23 cellular contexts compared by ENCODE assay signal in the genomic region with DNA sequence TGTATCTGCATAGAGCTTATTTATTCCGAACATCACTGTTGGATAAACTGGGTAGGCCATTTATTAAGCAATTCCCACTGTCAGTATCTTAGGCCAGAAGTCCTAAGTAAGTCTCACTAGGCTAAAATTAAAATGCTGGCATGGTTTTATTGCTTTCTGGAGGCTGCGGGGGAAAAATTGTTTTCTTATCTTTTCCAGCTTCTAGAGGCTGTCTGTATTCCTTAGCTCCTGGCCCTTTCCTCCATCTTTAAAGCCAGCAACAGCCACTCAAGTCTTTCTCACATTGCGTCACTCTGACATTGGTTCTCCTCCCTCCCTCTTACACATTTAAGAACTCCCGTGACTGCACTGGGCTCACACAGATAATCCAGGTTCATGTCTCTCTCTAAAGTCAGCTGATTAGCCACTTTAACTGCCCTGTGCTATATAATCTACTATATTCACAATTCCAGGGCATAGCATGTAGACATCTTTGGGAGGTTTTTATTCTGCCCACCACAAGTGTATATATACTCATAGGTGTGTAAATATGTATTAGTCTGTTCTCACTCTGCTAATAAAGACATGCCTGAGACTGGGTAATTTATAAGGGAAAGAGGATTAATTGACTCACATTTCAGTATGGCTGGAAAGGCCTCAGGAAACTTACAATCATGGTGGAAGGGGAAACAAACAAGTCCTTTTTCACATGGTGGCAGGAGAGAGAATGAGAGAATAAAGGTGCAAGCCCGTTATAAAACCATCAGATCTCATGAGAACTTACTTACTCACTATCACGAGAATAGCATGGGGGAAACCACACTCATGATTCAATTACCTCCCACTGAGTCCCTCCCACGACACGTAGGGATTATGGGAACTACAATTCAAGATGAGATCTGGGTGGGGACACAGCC.
DNase-seq lines count a peak whose midpoint lies in the region; ATAC-seq and TF ChIP-seq lines count a peak whose summit lies in the region.
"Had no signal": no experiment of that assay in that cellular context is flagged by ENCODE, and none has a peak within 500 bp of the region (broad histone marks: within the 10 kb centered on the region; RNA-seq: fewer than 3 reads in every experiment).

No MANE protein-coding gene starts in this region.

- H3K27ac ChIP-seq in dorsolateral prefrontal cortex: peak overlapping the region in 37 of 59 donors; percentile 0 to 75 (median 44)
- H3K27ac ChIP-seq in right atrium auricular region: peak overlapping the region; percentile 25 to 61
- H3K27ac ChIP-seq in substantia nigra (ENCODE audit: low read depth, low read length, poor library complexity, severe bottlenecking): peak overlapping the region; percentile 7
- H3K27ac ChIP-seq: HL-60, prostate gland had no signal

- H3K4me1 ChIP-seq in right atrium auricular region: peaks cover 0 to 11% of the 10 kb centered on the region in 2 donors
- H3K4me1 ChIP-seq: prostate gland, upper lobe of left lung had no signal

- H3K4me3 ChIP-seq in dorsolateral prefrontal cortex (no peak overlapping the region), right atrium auricular region (no peak overlapping the region)
- H3K4me3 ChIP-seq: lung, prostate gland, upper lobe of left lung had no signal

- ATAC-seq in HG02870 (IDR thresholded peaks at IDR 0.05; ENCODE audit: unreplicated experiment) (no peak), HG02981 (IDR thresholded peaks at IDR 0.05; ENCODE audit: unreplicated experiment) (no peak)
- ATAC-seq: naive thymus-derived CD8-positive, alpha-beta T cell; stimulated activated memory B cell treated with anti-CD40 and anti-IgM and Interleukin-4, amounts not matched to agents 10 μg/mL and 1 μg/mL and 100 μg/mL, for 72 hours had no signal

- TF ChIP-seq CTCF in dorsolateral prefrontal cortex (IDR thresholded peaks at IDR 0.05 in 54 of 56, conservative IDR thresholded peaks at IDR 0.05 in 2 of 56; ENCODE audit: low read depth in 1 of 56, partially characterized antibody in 56 of 56) (no peak), right atrium auricular region (IDR thresholded peaks at IDR 0.05) (no peak)

- H3K9me3 ChIP-seq in right atrium auricular region: no peaks in the 10 kb centered on the region
- H3K9me3 ChIP-seq: prostate gland, upper lobe of left lung had no signal

- H3K27me3 ChIP-seq in dorsolateral prefrontal cortex (no peaks in the 10 kb centered on the region), right atrium auricular region (no peaks in the 10 kb centered on the region)
- H3K27me3 ChIP-seq: upper lobe of left lung had no signal

- DNase-seq in RPMI7951 (ENCODE audit: low read depth): peak; percentile 44
- DNase-seq in dorsolateral prefrontal cortex: no peak
- peak; percentile 60 for DNase-seq in right atrium auricular region (ENCODE audit: low spot score)
- DNase-seq in substantia nigra (lab: John Stamatoyannopoulos, UW): no peak
- DNase-seq in activated effector memory CD4-positive, alpha-beta T cell treated with Interleukin-2 at 50 U/mL for 16 hours: no peak
- DNase-seq: activated CD4-positive, alpha-beta T cell treated with anti-CD3 and anti-CD28 coated beads, Interleukin-2, amount 50 U/mL, for 48 hours; activated naive CD4-positive, alpha-beta T cell treated with anti-CD3 and anti-CD28 coated beads, Interleukin-2, amount 10 ng/mL, durations not matched to agents 7 days and 5 days; activated T-cell treated with anti-CD3 and anti-CD28 coated beads, Interleukin-2, amount 50 U/mL, for 1 hour; glutamatergic neuron; H7; immature natural killer cell; naive thymus-derived CD8-positive, alpha-beta T cell; NCI-H2029; NCI-H446 treated with DMSO at 0.1 percent for 48 hours; stimulated activated CD4-positive, alpha-beta T cell treated with anti-CD3 and anti-CD28 coated beads, Interleukin-15, amount 100 ng/mL, for 24 hours; T-helper 1 cell; upper lobe of left lung had no signal

- intact Hi-C loops in dorsolateral prefrontal cortex (cut with DNase I): loop anchor here in 1 of 2 donors (5.0 kb wide), 1 partner anchor 33 kb away; no protein-coding TSS in a partner anchor

- no peaks in the 10 kb centered on the region for H3K36me3 ChIP-seq in right atrium auricular region
- H3K36me3 ChIP-seq: prostate gland, upper lobe of left lung had no signal

Comparison
In these comparisons a context has a peak if more than half of its experiments do, and no peak if none do; other contexts are left out.
1. DNase-seq: peak in RPMI7951 (single experiment) and right atrium auricular region (single experiment); none in dorsolateral prefrontal cortex (0 of 10), substantia nigra (0 of 49) and activated effector memory CD4-positive, alpha-beta T cell treated with Interleukin-2 at 50 U/mL for 16 hours (single experiment).
2. Peak in every context shown above with its lines, with median percentiles within 50 percentile points of each other: H3K27ac ChIP-seq.